9 cellular contexts compared by ENCODE assay signal in the genomic region with DNA sequence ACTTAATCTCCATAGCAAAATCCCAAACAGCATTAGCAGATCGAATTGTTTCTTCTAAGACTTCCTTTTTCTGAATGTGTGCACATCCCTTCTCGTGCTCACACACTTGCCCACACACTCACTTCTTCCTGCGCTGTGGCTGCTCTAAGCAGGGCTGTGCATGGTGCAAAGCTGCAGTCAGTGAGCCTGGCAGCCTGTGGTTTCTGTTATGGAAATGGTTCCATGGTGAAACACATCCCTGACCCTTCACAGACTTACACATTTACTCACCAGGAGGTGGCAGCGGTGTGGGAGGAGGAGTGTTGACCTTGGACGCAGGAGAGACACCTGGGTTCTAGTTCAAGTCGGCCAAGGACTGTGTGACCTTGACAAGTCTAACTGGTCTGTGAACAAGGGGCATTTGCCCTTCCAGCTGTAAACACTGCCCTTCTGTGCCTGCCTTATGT. TPM values are rescaled to one million over a fixed set of nuclear protein-coding genes. Genes with fewer than 3 reads are reported as not detected.
DNase-seq lines count a peak whose midpoint lies in the region; ATAC-seq and TF ChIP-seq lines count a peak whose summit lies in the region.
"Had no signal": no experiment of that assay in that cellular context is flagged by ENCODE, and none has a peak within 500 bp of the region (broad histone marks: within the 10 kb centered on the region; RNA-seq: fewer than 3 reads in every experiment).

No MANE protein-coding gene starts in this region.

- peak overlapping the region; percentile 91 for H3K27ac ChIP-seq in Karpas-422 (ENCODE audit: low read length)

- DNase-seq in activated CD4-positive, alpha-beta T cell treated with anti-CD3 and anti-CD28 coated beads for 48 hours, result peak; percentile 41
- no peak for DNase-seq in activated CD4-positive, alpha-beta T cell treated with anti-CD3 and anti-CD28 coated beads for 1 hour
- DNase-seq in Karpas-422 (peak; percentile 84), WTC11 (ENCODE audit: low spot score) (no peak), iPS-NIHi11 (ENCODE audit: low spot score) (peak; percentile 33)

- CTCF ChIA-PET in WTC11 (lab: Charles Lee), result interaction anchor here (1.6 kb wide), 1 partner anchor 254 kb away, joined by 4 read pairs; no protein-coding TSS in a partner anchor

- H3K4me3 ChIP-seq in Karpas-422 (ENCODE audit: low read length), result peak overlapping the region; percentile 8; the same call in 1 of the 2 replicates

- H3K4me3 Mint-ChIP-seq in WTC11, result no peak overlapping the region
- H3K4me3 Mint-ChIP-seq: activated naive CD4-positive, alpha-beta T cell treated with anti-CD3 and anti-CD28 coated beads, Interleukin-2, amount 50 U/mL, for 24 hours had no signal

- ATAC-seq in WTC11 (peak; percentile 51), GM21737 (IDR thresholded peaks at IDR 0.05; ENCODE audit: unreplicated experiment) (no peak), HG02852 (IDR thresholded peaks at IDR 0.05; ENCODE audit: unreplicated experiment) (no peak), GM21367 (IDR thresholded peaks at IDR 0.05; ENCODE audit: unreplicated experiment) (no peak)

- H3K4me1 ChIP-seq in Karpas-422 (ENCODE audit: low read length), result peaks cover 100% of the 10 kb centered on the region

- H3K4me2 ChIP-seq in Karpas-422 (ENCODE audit: low read depth, low read length, poor library complexity, severe bottlenecking), result peak overlapping the region; percentile 81

- H3K79me2 ChIP-seq in Karpas-422 (ENCODE audit: low read length), result peaks cover 58% of the 10 kb centered on the region

- H3K27ac Mint-ChIP-seq in WTC11, result peak overlapping the region; percentile 39
- H3K27ac Mint-ChIP-seq: activated naive CD4-positive, alpha-beta T cell treated with anti-CD3 and anti-CD28 coated beads, Interleukin-2, amount 50 U/mL, for 24 hours had no signal

- no peaks in the 10 kb centered on the region for H3K9me3 Mint-ChIP-seq in WTC11
- H3K9me3 Mint-ChIP-seq: activated naive CD4-positive, alpha-beta T cell treated with anti-CD3 and anti-CD28 coated beads, Interleukin-2, amount 50 U/mL, for 24 hours had no signal

- peaks cover 76% of the 10 kb centered on the region for H3K4me1 Mint-ChIP-seq in WTC11

- no peaks in the 10 kb centered on the region for H3K9me3 ChIP-seq in Karpas-422 (ENCODE audit: low read length)

- no peaks in the 10 kb centered on the region for H3K9me2 ChIP-seq in Karpas-422 (replicated peaks; ENCODE audit: insufficient read depth, low read length)

- no peaks in the 10 kb centered on the region for H3K27me3 ChIP-seq in Karpas-422 (ENCODE audit: low read length)

- H3K9ac ChIP-seq in Karpas-422 (ENCODE audit: low read length), result peak overlapping the region; percentile 46

- no peak for TF ChIP-seq CTCF in WTC11 (IDR thresholded peaks at IDR 0.05)

- H4K20me1 ChIP-seq in Karpas-422 (ENCODE audit: insufficient read depth, low read depth, low read length), result no peaks in the 10 kb centered on the region

- POLR2A ChIA-PET in WTC11 (lab: Charles Lee), result no interaction called here

- H2AFZ ChIP-seq in Karpas-422 (ENCODE audit: low read length), result no peak overlapping the region; the same call in 1 of the 2 replicates

- H3K27me3 Mint-ChIP-seq in WTC11 (ENCODE audit: low read depth), result no peaks in the 10 kb centered on the region
- H3K27me3 Mint-ChIP-seq: activated naive CD4-positive, alpha-beta T cell treated with anti-CD3 and anti-CD28 coated beads, Interleukin-2, amount 50 U/mL, for 24 hours had no signal

- peaks cover 15% of the 10 kb centered on the region; the same call in 1 of the 2 replicates for H3K36me3 ChIP-seq in Karpas-422 (ENCODE audit: insufficient read depth, low read length)

- no peaks in the 10 kb centered on the region for H3K36me3 Mint-ChIP-seq in WTC11

TF ChIP-seq in WTC11, 78 proteins besides CTCF, POLR2A, EP300 and RAD21:
- TF ChIP-seq ESRRA (CRISPR knock-in tag; IDR thresholded peaks at IDR 0.05; ENCODE audit: borderline replicate concordance) (peak; percentile 94), HMGA2 (CRISPR knock-in tag; IDR thresholded peaks at IDR 0.05) (no peak)

RNA-seq across cellular contexts. Expression of a gene that starts 24.9 kb away (rescaled TPM):
- total RNA-seq in Karpas-422 (2014; rRNA removed; shearing (Covaris generic); ENCODE audit: low replicate concordance), result 80.2 and 89.4 TPM in 2 replicates
- 5.0 to 6.4 TPM (median 5.4 TPM) in 3 replicates for total RNA-seq in WTC11 (2021)

Comparison
In these comparisons a context has a peak if more than half of its experiments do, and no peak if none do; other contexts are left out.
1. DNase-seq: peak in activated CD4-positive, alpha-beta T cell treated with anti-CD3 and anti-CD28 coated beads for 48 hours (single experiment), Karpas-422 (single experiment) and iPS-NIHi11 (single experiment); none in activated CD4-positive, alpha-beta T cell treated with anti-CD3 and anti-CD28 coated beads for 1 hour (single experiment) and WTC11 (single experiment).
2. RNA of a gene that starts 24.9 kb away (total RNA-seq): 80.2 to 89.4 TPM in Karpas-422; 5.0 to 6.4 TPM in WTC11; every median in the first group is over 10 times any median in the second.